In genomic region chr7:24477807-24478655, GRCh38 we compare ENCODE assay signal across 8 cellular contexts.
A peak's percentile ranks its signal among the peaks of the same experiment; 100 is the strongest.
DNase-seq lines count a peak whose midpoint lies in the region; ATAC-seq lines count a peak whose summit lies in the region.

No MANE protein-coding gene starts in this region.

- H3K4me2 ChIP-seq in trophoblast cell (ENCODE audit: low read length), result no peak overlapping the region

- no peak overlapping the region for H3K14ac ChIP-seq in trophoblast cell (ENCODE audit: low read length)

- peak overlapping the region; percentile 77 for H2BK12ac ChIP-seq in trophoblast cell (ENCODE audit: low read length)

- H3K27ac ChIP-seq in trophoblast cell (ENCODE audit: low read depth, low read length), result no peak overlapping the region

- WGBS in trophoblast cell (ENCODE audit: extremely low coverage, insufficient coverage, insufficient read length), result no CpG with 5 or more reads among the region's 5 CpGs

- H3K9me3 ChIP-seq in trophoblast cell (ENCODE audit: insufficient read depth, low read depth, low read length), result no peaks in the 10 kb centered on the region

- H3K36me3 ChIP-seq in trophoblast cell (ENCODE audit: control insufficient read depth in 1 of 2, insufficient read depth in 2 of 2, low read length in 2 of 2), result no peaks in the 10 kb centered on the region

- no peak overlapping the region for H3K4me3 ChIP-seq in trophoblast cell (ENCODE audit: low read depth, low read length)

- no peak overlapping the region for H3K4ac ChIP-seq in trophoblast cell (ENCODE audit: low read depth, low read length)

- H3K9ac ChIP-seq in trophoblast cell (ENCODE audit: low read length), result no peak overlapping the region

- H2AK5ac ChIP-seq in trophoblast cell (ENCODE audit: low read length), result no peak overlapping the region

- H3K27me3 ChIP-seq in trophoblast cell (ENCODE audit: insufficient read depth, low read length), result no peaks in the 10 kb centered on the region

- peak overlapping the region; percentile 9 for H4K8ac ChIP-seq in trophoblast cell (ENCODE audit: low read depth, low read length)

- ATAC-seq in GM19395 (IDR thresholded peaks at IDR 0.05; ENCODE audit: unreplicated experiment) (no peak), HG02588 (IDR thresholded peaks at IDR 0.05; ENCODE audit: unreplicated experiment) (no peak)

- H3K79me1 ChIP-seq in trophoblast cell (ENCODE audit: low read length), result peaks cover 2% of the 10 kb centered on the region

- no peak overlapping the region for H2BK120ac ChIP-seq in trophoblast cell (ENCODE audit: insufficient read depth, low read length, poor library complexity)

- no peak overlapping the region for H4K12ac ChIP-seq in trophoblast cell (ENCODE audit: low read depth, low read length)

- H2BK5ac ChIP-seq in trophoblast cell (ENCODE audit: low read depth, low read length, poor library complexity), result no peak overlapping the region

- no peak overlapping the region for H4K91ac ChIP-seq in trophoblast cell (ENCODE audit: low read depth, low read length)

- no peaks in the 10 kb centered on the region for H3K79me2 ChIP-seq in trophoblast cell (ENCODE audit: control insufficient read depth, insufficient read depth, low read length, poor library complexity)

- H3K18ac ChIP-seq in trophoblast cell (ENCODE audit: low read length), result no peak overlapping the region

- peaks cover 0 to 2% of the 10 kb centered on the region in 2 experiments for H3K4me1 ChIP-seq in trophoblast cell (ENCODE audit: control insufficient read depth in 1 of 2, insufficient read depth in 2 of 2, low read length in 2 of 2)

- peak overlapping the region; percentile 71 for H2AFZ ChIP-seq in trophoblast cell (ENCODE audit: insufficient read depth, low read length, poor library complexity)

- peak; percentile 40 for DNase-seq in GDM1 (lab: John Stamatoyannopoulos, UW)
- peak; percentile 43 for DNase-seq in NCI-H460 (ENCODE audit: extremely low read depth, low read depth)
- DNase-seq in fibroblast of peridontal ligament (ENCODE audit: extremely low read depth), result peak; percentile 93
- DNase-seq in trophoblast cell, result no peak
- DNase-seq in activated T-cell treated with anti-CD3 and anti-CD28 coated beads, Interleukin-2, amount 50 U/mL, for 1 hour, result no peak
- DNase-seq in activated effector memory CD4-positive, alpha-beta T cell treated with Interleukin-2 at 50 U/mL for 16 hours, result no peak

- H3K23ac ChIP-seq in trophoblast cell (ENCODE audit: low read length), result no peak overlapping the region

Comparison
In these comparisons a context has a peak if more than half of its experiments do, and no peak if none do; other contexts are left out.
1. DNase-seq: peak in GDM1 (single experiment), NCI-H460 (single experiment) and fibroblast of peridontal ligament (single experiment); none in trophoblast cell (0 of 2), activated T-cell treated with anti-CD3 and anti-CD28 coated beads, Interleukin-2, amount 50 U/mL, for 1 hour (single experiment) and activated effector memory CD4-positive, alpha-beta T cell treated with Interleukin-2 at 50 U/mL for 16 hours (single experiment).